ENCODE assay signal across 1 cellular context in genomic region chr9:124144561-124145123, GRCh38.
TF ChIP-seq lines count a peak whose summit lies in the region.
"Not testable (repeated sequence)": the region's sequence is repeated elsewhere in the genome, so short reads cannot be mapped to it uniquely, and the experiment has no call there.

No MANE protein-coding gene starts in this region.

TF ChIP-seq in K562, 482 proteins besides CTCF, POLR2A, EP300 and RAD21 (continued from another document and continues in another):
- TF ChIP-seq JUND (IDR thresholded peaks at IDR 0.05; ENCODE audit: borderline replicate concordance, low read depth, low read length): peak; percentile 85
- TF ChIP-seq JUND (tag; IDR thresholded peaks at IDR 0.05; ENCODE audit: borderline replicate concordance, low read depth, low read length): peak; percentile 76; the same call in 2 of the 3 replicates
- TF ChIP-seq TAL1 (IDR thresholded peaks at IDR 0.05): peak; percentile 44; the same call in 1 of the 2 replicates
- TF ChIP-seq, protein P1, sequence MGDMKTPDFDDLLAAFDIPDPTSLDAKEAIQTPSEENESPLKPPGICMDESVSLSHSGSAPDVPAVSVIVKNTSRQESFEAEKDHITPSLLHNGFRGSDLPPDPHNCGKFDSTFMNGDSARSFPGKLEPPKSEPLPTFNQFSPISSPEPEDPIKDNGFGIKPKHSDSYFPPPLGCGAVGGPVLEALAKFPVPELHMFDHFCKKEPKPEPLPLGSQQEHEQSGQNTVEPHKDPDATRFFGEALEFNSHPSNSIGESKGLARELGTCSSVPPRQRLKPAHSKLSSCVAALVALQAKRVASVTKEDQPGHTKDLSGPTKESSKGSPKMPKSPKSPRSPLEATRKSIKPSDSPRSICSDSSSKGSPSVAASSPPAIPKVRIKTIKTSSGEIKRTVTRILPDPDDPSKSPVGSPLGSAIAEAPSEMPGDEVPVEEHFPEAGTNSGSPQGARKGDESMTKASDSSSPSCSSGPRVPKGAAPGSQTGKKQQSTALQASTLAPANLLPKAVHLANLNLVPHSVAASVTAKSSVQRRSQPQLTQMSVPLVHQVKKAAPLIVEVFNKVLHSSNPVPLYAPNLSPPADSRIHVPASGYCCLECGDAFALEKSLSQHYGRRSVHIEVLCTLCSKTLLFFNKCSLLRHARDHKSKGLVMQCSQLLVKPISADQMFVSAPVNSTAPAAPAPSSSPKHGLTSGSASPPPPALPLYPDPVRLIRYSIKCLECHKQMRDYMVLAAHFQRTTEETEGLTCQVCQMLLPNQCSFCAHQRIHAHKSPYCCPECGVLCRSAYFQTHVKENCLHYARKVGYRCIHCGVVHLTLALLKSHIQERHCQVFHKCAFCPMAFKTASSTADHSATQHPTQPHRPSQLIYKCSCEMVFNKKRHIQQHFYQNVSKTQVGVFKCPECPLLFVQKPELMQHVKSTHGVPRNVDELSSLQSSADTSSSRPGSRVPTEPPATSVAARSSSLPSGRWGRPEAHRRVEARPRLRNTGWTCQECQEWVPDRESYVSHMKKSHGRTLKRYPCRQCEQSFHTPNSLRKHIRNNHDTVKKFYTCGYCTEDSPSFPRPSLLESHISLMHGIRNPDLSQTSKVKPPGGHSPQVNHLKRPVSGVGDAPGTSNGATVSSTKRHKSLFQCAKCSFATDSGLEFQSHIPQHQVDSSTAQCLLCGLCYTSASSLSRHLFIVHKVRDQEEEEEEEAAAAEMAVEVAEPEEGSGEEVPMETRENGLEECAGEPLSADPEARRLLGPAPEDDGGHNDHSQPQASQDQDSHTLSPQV (IDR thresholded peaks at IDR 0.05): peak; percentile 32; the same call in 1 of the 2 replicates
- peak; percentile 89 for TF ChIP-seq BHLHE40 (IDR thresholded peaks at IDR 0.05; ENCODE audit: low read length)
- TF ChIP-seq SMARCE1 (IDR thresholded peaks at IDR 0.05): peak; percentile 41; the same call in 1 of the 2 replicates
- peak in 1 of 2 experiments; percentile 58; a peak in 3 of 4 replicates for TF ChIP-seq RCOR1 (IDR thresholded peaks at IDR 0.05; ENCODE audit: borderline replicate concordance in 1 of 2, low read depth in 2 of 2, low read length in 2 of 2)
- TF ChIP-seq PHF20 (IDR thresholded peaks at IDR 0.05; ENCODE audit: partially characterized antibody): peak; percentile 28
- 0 out of 2 replicates have a peak, but pooled peaks have one; percentile 29 for TF ChIP-seq CREB1 (IDR thresholded peaks at IDR 0.05)
- TF ChIP-seq CREB1 (CRISPR knock-in tag; IDR thresholded peaks at IDR 0.05); ATF3 (CRISPR knock-in tag; conservative IDR thresholded peaks at IDR 0.05); ZBTB40 (CRISPR knock-in tag; IDR thresholded peaks at IDR 0.05); MYC (CRISPR knock-in tag; IDR thresholded peaks at IDR 0.05; ENCODE audit: borderline replicate concordance, low read depth): not testable (repeated sequence)
- TF ChIP-seq ARNT (IDR thresholded peaks at IDR 0.05): peak in 1 of 2 experiments; percentile 18; a peak in 1 of 4 replicates
- peak; percentile 86 for TF ChIP-seq CBFA2T3 (IDR thresholded peaks at IDR 0.05)
- peak; percentile 87 for TF ChIP-seq ATF3 (IDR thresholded peaks at IDR 0.05)
- 0 out of 2 replicates have a peak, but pooled peaks have one; percentile 35 for TF ChIP-seq CTBP1 (IDR thresholded peaks at IDR 0.05; ENCODE audit: borderline replicate concordance)
- TF ChIP-seq NFE2 (IDR thresholded peaks at IDR 0.05; ENCODE audit: low read depth): peak; percentile 45; the same call in 1 of the 2 replicates
- TF ChIP-seq SOX6 (IDR thresholded peaks at IDR 0.05): peak; percentile 82
- peak; percentile 48 for TF ChIP-seq CCNT2 (IDR thresholded peaks at IDR 0.05; ENCODE audit: borderline replicate concordance, extremely low read depth, insufficient read length, low read depth, low read length)
- peak; percentile 66 for TF ChIP-seq L3MBTL2 (IDR thresholded peaks at IDR 0.05)
- peak; percentile 66; the same call in 1 of the 2 replicates for TF ChIP-seq ARID1B (IDR thresholded peaks at IDR 0.05)
- peak; percentile 45 for TF ChIP-seq MEIS2 (IDR thresholded peaks at IDR 0.05; ENCODE audit: partially characterized antibody)
- TF ChIP-seq ZEB2 (IDR thresholded peaks at IDR 0.05): peak; percentile 87
- 0 out of 2 replicates have a peak, but pooled peaks have one; percentile 14 for TF ChIP-seq ZBTB40 (IDR thresholded peaks at IDR 0.05)
- peak in 1 of 2 experiments; percentile 35; a peak in 3 of 4 replicates for TF ChIP-seq TRIM24 (IDR thresholded peaks at IDR 0.05)
- TF ChIP-seq DACH1 (IDR thresholded peaks at IDR 0.05; ENCODE audit: partially characterized antibody): peak; percentile 40
- peak; percentile 77 for TF ChIP-seq CBFA2T2 (conservative IDR thresholded peaks at IDR 0.05)
- TF ChIP-seq CREM (IDR thresholded peaks at IDR 0.05; ENCODE audit: low read depth): peak; percentile 8; the same call in 1 of the 2 replicates
- TF ChIP-seq FOSL1 (tag; conservative IDR thresholded peaks at IDR 0.05): peak; percentile 91
- TF ChIP-seq MYC (IDR thresholded peaks at IDR 0.05; ENCODE audit: low read depth, low read length): 0 out of 2 replicates have a peak, but pooled peaks have one; percentile 20
- TF ChIP-seq, protein P2, sequence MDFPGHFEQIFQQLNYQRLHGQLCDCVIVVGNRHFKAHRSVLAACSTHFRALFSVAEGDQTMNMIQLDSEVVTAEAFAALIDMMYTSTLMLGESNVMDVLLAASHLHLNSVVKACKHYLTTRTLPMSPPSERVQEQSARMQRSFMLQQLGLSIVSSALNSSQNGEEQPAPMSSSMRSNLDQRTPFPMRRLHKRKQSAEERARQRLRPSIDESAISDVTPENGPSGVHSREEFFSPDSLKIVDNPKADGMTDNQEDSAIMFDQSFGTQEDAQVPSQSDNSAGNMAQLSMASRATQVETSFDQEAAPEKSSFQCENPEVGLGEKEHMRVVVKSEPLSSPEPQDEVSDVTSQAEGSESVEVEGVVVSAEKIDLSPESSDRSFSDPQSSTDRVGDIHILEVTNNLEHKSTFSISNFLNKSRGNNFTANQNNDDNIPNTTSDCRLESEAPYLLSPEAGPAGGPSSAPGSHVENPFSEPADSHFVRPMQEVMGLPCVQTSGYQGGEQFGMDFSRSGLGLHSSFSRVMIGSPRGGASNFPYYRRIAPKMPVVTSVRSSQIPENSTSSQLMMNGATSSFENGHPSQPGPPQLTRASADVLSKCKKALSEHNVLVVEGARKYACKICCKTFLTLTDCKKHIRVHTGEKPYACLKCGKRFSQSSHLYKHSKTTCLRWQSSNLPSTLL (IDR thresholded peaks at IDR 0.05): peak; percentile 69; the same call in 1 of the 2 replicates
